ENCODE assay signal across 8 cellular contexts in the genomic region with DNA sequence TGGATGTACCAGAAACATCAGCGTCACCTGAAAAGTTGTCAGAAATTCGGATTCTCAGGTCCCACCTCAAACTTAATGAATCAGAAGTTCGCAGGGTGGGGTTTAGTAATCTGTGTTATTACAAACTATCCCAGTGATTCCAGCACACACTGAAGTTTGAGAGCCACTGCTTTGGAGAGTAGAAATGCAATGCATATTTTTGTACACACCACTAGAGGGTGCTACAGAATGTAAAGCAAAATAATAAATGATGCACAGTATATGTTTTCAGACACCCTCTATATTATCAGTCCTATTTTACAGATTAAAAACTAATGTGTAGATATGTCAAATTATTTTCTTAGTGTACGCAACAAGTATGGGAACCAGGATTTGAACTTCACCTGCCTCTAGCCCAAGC. TPM values are rescaled to one million over a fixed set of nuclear protein-coding genes. Genes with fewer than 3 reads are reported as not detected.
DNase-seq lines count a peak whose midpoint lies in the region; ATAC-seq and TF ChIP-seq lines count a peak whose summit lies in the region.

No MANE protein-coding gene starts in this region.

- H3K4me3 Mint-ChIP-seq in mesothelial cell of epicardium, result no peak overlapping the region
- H3K4me3 Mint-ChIP-seq in activated T-helper 2 cell treated with anti-CD3 and anti-CD28 coated beads, Interferon-gamma antibody, Interleukin-2, Interleukin-4, amounts not matched to agents 10 μg/mL and 5 μg/mL and 100 μg/mL, durations not matched to agents 14 hours and 24 hours and 36 hours (ENCODE audit: low read depth), result no peak overlapping the region

- H3K27me3 ChIP-seq in A673 (replicated peaks; ENCODE audit: insufficient read depth, low read depth, low read length, poor library complexity), result no peaks in the 10 kb centered on the region

- DNase-seq in A673 (ENCODE audit: low spot score) (peak; percentile 59), NCI-H2196 treated with DMSO at 0.1 percent for 48 hours (lab: John Stamatoyannopoulos, UW; ENCODE audit: unreplicated experiment) (peak; percentile 1), caudate nucleus (lab: John Stamatoyannopoulos, UW) (peak in 6 of 61 donors; percentile 2 to 27 (median 10)), mesothelial cell of epicardium (ENCODE audit: low spot score in 2 of 2, unreplicated experiment in 2 of 2) (no peak), omental fat pad (ENCODE audit: low spot score) (no peak)
- no peak for DNase-seq in activated T-helper 2 cell treated with anti-CD3 and anti-CD28 coated beads, Interferon-gamma antibody, Interleukin-2, Interleukin-4, amounts not matched to agents 10 μg/mL and 5 μg/mL and 100 μg/mL, durations not matched to agents 14 hours and 24 hours and 36 hours (ENCODE audit: low spot score)
- DNase-seq in activated CD4-positive, alpha-beta T cell treated with anti-CD3 and anti-CD28 coated beads for 4 hours, result no peak

- no peak for ATAC-seq in omental fat pad (ENCODE audit: low FRiP score)

- POLR2A ChIA-PET in A673 (lab: Charles Lee; ENCODE audit: low non-redundant PET), result no interaction called here

- intact Hi-C loops in A673 (cut with micrococcal nuclease; ENCODE audit: unreplicated experiment), result loop anchor here (1.0 to 5.0 kb wide), 3 partner anchors 62 to 448 kb away; partner anchors contain the start of gene TCEAL1
- intact Hi-C loops in activated T-helper 2 cell treated with anti-CD3 and anti-CD28 coated beads, Interferon-gamma antibody, Interleukin-2, Interleukin-4, amounts not matched to agents 10 μg/mL and 5 μg/mL and 100 μg/mL, durations not matched to agents 14 hours and 24 hours and 36 hours (cut with micrococcal nuclease), result loop anchor here (1.0 to 5.0 kb wide), 4 partner anchors 62 to 442 kb away; partner anchors contain the start of gene TCEAL1

- H3K4me3 ChIP-seq in A673 (ENCODE audit: low read depth, low read length, poor library complexity, severe bottlenecking), result no peak overlapping the region

- peaks cover 12% of the 10 kb centered on the region for H3K36me3 ChIP-seq in A673 (ENCODE audit: insufficient read depth, low read length, poor library complexity, severe bottlenecking)

- H3K36me3 Mint-ChIP-seq in mesothelial cell of epicardium, result peaks cover 4% of the 10 kb centered on the region
- peaks cover 15% of the 10 kb centered on the region for H3K36me3 Mint-ChIP-seq in activated T-helper 2 cell treated with anti-CD3 and anti-CD28 coated beads, Interferon-gamma antibody, Interleukin-2, Interleukin-4, amounts not matched to agents 10 μg/mL and 5 μg/mL and 100 μg/mL, durations not matched to agents 14 hours and 24 hours and 36 hours (ENCODE audit: low read depth)

- no peaks in the 10 kb centered on the region for H3K9me3 ChIP-seq in A673 (ENCODE audit: low read depth, low read length, poor library complexity, severe bottlenecking)

- H3K4me1 Mint-ChIP-seq in mesothelial cell of epicardium, result peaks cover 4% of the 10 kb centered on the region
- H3K4me1 Mint-ChIP-seq in activated T-helper 2 cell treated with anti-CD3 and anti-CD28 coated beads, Interferon-gamma antibody, Interleukin-2, Interleukin-4, amounts not matched to agents 10 μg/mL and 5 μg/mL and 100 μg/mL, durations not matched to agents 14 hours and 24 hours and 36 hours (ENCODE audit: low read depth), result peaks cover 4% of the 10 kb centered on the region

- peaks cover 6% of the 10 kb centered on the region for H3K4me1 ChIP-seq in A673 (ENCODE audit: insufficient read depth, low read length, poor library complexity, severe bottlenecking)

- CTCF ChIA-PET in A673 (lab: Charles Lee), result no interaction called here

- no peak overlapping the region for H3K27ac ChIP-seq in A673 (ENCODE audit: low read depth, low read length, poor library complexity, severe bottlenecking)
- H3K27ac ChIP-seq in caudate nucleus (ENCODE audit: low read depth, low read length), result peak overlapping the region; percentile 100

- H3K9me3 Mint-ChIP-seq in mesothelial cell of epicardium, result peaks cover 4% of the 10 kb centered on the region
- no peaks in the 10 kb centered on the region for H3K9me3 Mint-ChIP-seq in activated T-helper 2 cell treated with anti-CD3 and anti-CD28 coated beads, Interferon-gamma antibody, Interleukin-2, Interleukin-4, amounts not matched to agents 10 μg/mL and 5 μg/mL and 100 μg/mL, durations not matched to agents 14 hours and 24 hours and 36 hours

- no TSS peak for BruUV-seq in A673 (replicated peaks; lab: Mats Ljungman, UMichigan)

- peak; percentile 73 for TF ChIP-seq CTCF in A673 (conservative IDR thresholded peaks at IDR 0.05; ENCODE audit: low read depth, low read length)
- peak; percentile 38; the same call in 2 of the 3 replicates for TF ChIP-seq CTCF in GM12872 (IDR thresholded peaks at IDR 0.05; ENCODE audit: insufficient read depth, low read depth, low read length)
- peak; percentile 58 for TF ChIP-seq CTCF in mesothelial cell of epicardium (IDR thresholded peaks at IDR 0.05; ENCODE audit: unreplicated experiment)
- TF ChIP-seq CTCF in omental fat pad (IDR thresholded peaks at IDR 0.05), result no peak

- no peak overlapping the region for H3K27ac Mint-ChIP-seq in mesothelial cell of epicardium
- no peak overlapping the region for H3K27ac Mint-ChIP-seq in activated T-helper 2 cell treated with anti-CD3 and anti-CD28 coated beads, Interferon-gamma antibody, Interleukin-2, Interleukin-4, amounts not matched to agents 10 μg/mL and 5 μg/mL and 100 μg/mL, durations not matched to agents 14 hours and 24 hours and 36 hours

- H3K27me3 Mint-ChIP-seq in mesothelial cell of epicardium (ENCODE audit: low read depth), result no peaks in the 10 kb centered on the region
- no peaks in the 10 kb centered on the region for H3K27me3 Mint-ChIP-seq in activated T-helper 2 cell treated with anti-CD3 and anti-CD28 coated beads, Interferon-gamma antibody, Interleukin-2, Interleukin-4, amounts not matched to agents 10 μg/mL and 5 μg/mL and 100 μg/mL, durations not matched to agents 14 hours and 24 hours and 36 hours (ENCODE audit: low read depth)

RNA-seq across cellular contexts. Expression of gene MORF4L2, which starts 2.5 kb away (rescaled TPM):
- total RNA-seq in A673 (2021), result 450 and 473 TPM in 2 replicates
- total RNA-seq in mesothelial cell of epicardium, result 372 to 379 TPM (median 373 TPM) in 3 replicates
- total RNA-seq in omental fat pad, result 100 to 1,000 TPM; 173 to 373 (median 272) TPM
- total RNA-seq in activated T-helper 2 cell treated with anti-CD3 and anti-CD28 coated beads, Interferon-gamma antibody, Interleukin-2, Interleukin-4, amounts not matched to agents 10 μg/mL and 5 μg/mL and 100 μg/mL, durations not matched to agents 14 hours and 24 hours and 36 hours, result 241 and 249 TPM in 2 replicates

RNA-seq across cellular contexts. Expression of gene TMEM31, which starts 21.8 kb away (rescaled TPM):
- total RNA-seq in A673 (2021) (not detected in 2 replicates), mesothelial cell of epicardium (0.74 to 1.2 TPM (median 0.75 TPM) in 3 replicates), omental fat pad (not detected)
- total RNA-seq in activated T-helper 2 cell treated with anti-CD3 and anti-CD28 coated beads, Interferon-gamma antibody, Interleukin-2, Interleukin-4, amounts not matched to agents 10 μg/mL and 5 μg/mL and 100 μg/mL, durations not matched to agents 14 hours and 24 hours and 36 hours, result not detected in 2 replicates

Comparison
In these comparisons a context has a peak if more than half of its experiments do, and no peak if none do; other contexts are left out.
1. DNase-seq: peak in A673 (single experiment) and NCI-H2196 treated with DMSO at 0.1 percent for 48 hours (single experiment); none in mesothelial cell of epicardium (0 of 2), omental fat pad (single experiment), activated T-helper 2 cell treated with anti-CD3 and anti-CD28 coated beads, Interferon-gamma antibody, Interleukin-2, Interleukin-4, amounts not matched to agents 10 μg/mL and 5 μg/mL and 100 μg/mL, durations not matched to agents 14 hours and 24 hours and 36 hours (single experiment) and activated CD4-positive, alpha-beta T cell treated with anti-CD3 and anti-CD28 coated beads for 4 hours (0 of 2).
2. CTCF ChIP-seq: peak in A673 (single experiment), GM12872 (single experiment) and mesothelial cell of epicardium (single experiment); none in omental fat pad (0 of 3).